Comparison of ENCODE assay signal across 12 cellular contexts in the genomic region with DNA sequence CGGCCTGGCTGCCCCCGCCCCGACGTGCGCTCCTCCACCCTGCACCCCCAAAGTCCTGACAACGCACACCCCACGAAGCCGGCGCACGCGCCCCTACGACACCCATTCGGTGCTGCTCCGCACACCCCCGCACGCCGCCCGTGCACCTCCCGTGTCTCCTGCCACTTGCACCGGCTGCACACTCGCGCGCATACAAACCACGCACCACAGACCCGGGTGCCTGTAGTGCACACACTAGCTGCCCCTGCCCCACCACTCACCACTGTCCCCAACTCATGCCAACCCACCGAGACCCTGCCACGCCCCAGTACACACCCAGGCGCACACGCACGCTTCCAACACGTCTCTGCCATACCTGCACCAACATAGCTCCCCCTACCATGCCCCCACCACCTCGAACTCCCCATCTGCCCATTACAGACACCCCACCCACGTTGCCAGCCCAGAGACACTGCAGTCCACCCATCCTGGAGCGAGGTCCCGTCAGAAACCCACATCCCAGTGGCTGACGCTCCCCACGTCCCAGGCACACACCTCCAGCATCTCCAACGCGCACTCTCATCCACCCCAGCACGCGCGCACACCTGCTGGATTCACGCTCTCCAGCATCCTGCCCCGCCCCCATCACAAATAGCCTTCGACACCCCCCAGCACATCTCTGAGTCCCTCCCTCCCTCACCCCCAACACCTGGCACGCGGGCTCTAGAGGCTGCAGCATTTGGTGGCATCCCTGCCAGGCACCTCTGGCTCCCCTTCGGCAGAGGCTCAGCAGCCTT. TPM values are rescaled to one million over a fixed set of nuclear protein-coding genes. Genes with fewer than 3 reads are reported as not detected.
DNase-seq lines count a peak whose midpoint lies in the region; ATAC-seq and TF ChIP-seq lines count a peak whose summit lies in the region.
"Had no signal": no experiment of that assay in that cellular context is flagged by ENCODE, and none has a peak within 500 bp of the region (broad histone marks: within the 10 kb centered on the region; RNA-seq: fewer than 3 reads in every experiment).

No MANE protein-coding gene starts in this region.

- H3K27me3 ChIP-seq in SK-N-SH (ENCODE audit: insufficient read depth) (peaks cover 68% of the 10 kb centered on the region), DND-41 (ENCODE audit: insufficient read depth, low read length, poor library complexity) (no peaks in the 10 kb centered on the region), neural cell (ENCODE audit: insufficient read depth, low read depth, low read length) (peaks cover 50% of the 10 kb centered on the region), lower lobe of right lung (ENCODE audit: low read depth) (peaks cover 54% of the 10 kb centered on the region)
- H3K27me3 ChIP-seq: SJCRH30 had no signal

- H3K9me3 ChIP-seq in SK-N-SH, result no peaks in the 10 kb centered on the region
- no peaks in the 10 kb centered on the region for H3K9me3 ChIP-seq in DND-41 (ENCODE audit: insufficient read depth, low read length, severe bottlenecking)
- H3K9me3 ChIP-seq in neural cell (ENCODE audit: low read length), result no peaks in the 10 kb centered on the region
- H3K9me3 ChIP-seq in lower lobe of right lung, result no peaks in the 10 kb centered on the region
- H3K9me3 ChIP-seq: neutrophil, SJCRH30 had no signal

- no peak for ATAC-seq in SK-N-SH treated with all-trans-retinoic acid at 6 μM for 48 hours
- ATAC-seq in DND-41 (ENCODE audit: insufficient read depth, low read depth), result no peak
- ATAC-seq in lower lobe of right lung, result no peak
- ATAC-seq: activated CD8-positive, alpha-beta T cell treated with anti-CD3 and anti-CD28 coated beads, Interleukin-2, amount 10 ng/mL, durations not matched to agents 7 days and 5 days had no signal

- H3K4me3 ChIP-seq in SK-N-SH (ENCODE audit: low read depth in 2 of 2, low read length in 1 of 2) (no peak overlapping the region; a peak in 1 of 4 replicates), DND-41 (ENCODE audit: low read depth in 1 of 2, low read length in 2 of 2) (no peak overlapping the region; a peak in 1 of 4 replicates), neural cell (ENCODE audit: low read length) (peak overlapping the region; percentile 68), lower lobe of right lung (no peak overlapping the region)

- no peak for TF ChIP-seq CTCF in SK-N-SH (IDR thresholded peaks at IDR 0.05)
- no peak for TF ChIP-seq CTCF in DND-41 (IDR thresholded peaks at IDR 0.05; ENCODE audit: borderline replicate concordance, extremely low read depth, low read length, poor library complexity, severe bottlenecking)
- TF ChIP-seq CTCF in brain (conservative IDR thresholded peaks at IDR 0.05), result no peak
- no peak for TF ChIP-seq CTCF in neural cell (IDR thresholded peaks at IDR 0.05; ENCODE audit: poor library complexity, severe bottlenecking)
- TF ChIP-seq CTCF in lower lobe of right lung (IDR thresholded peaks at IDR 0.05), result no peak

- POLR2A ChIA-PET in SK-N-SH (lab: Yijun Ruan, JAX), result no interaction called here

- peaks cover 37% of the 10 kb centered on the region for H3K27me3 Mint-ChIP-seq in brain

- H3K9ac ChIP-seq in SK-N-SH, result no peak overlapping the region
- no peak overlapping the region for H3K9ac ChIP-seq in DND-41 (ENCODE audit: low read depth, low read length)
- H3K9ac ChIP-seq in neural cell (ENCODE audit: low read length), result no peak overlapping the region

- H3K27ac Mint-ChIP-seq in brain, result peak overlapping the region in 1 of 5 experiments; percentile 66
- H3K27ac Mint-ChIP-seq: activated CD8-positive, alpha-beta T cell treated with anti-CD3 and anti-CD28 coated beads, Interleukin-2, amount 10 ng/mL, durations not matched to agents 7 days and 5 days had no signal

- CTCF ChIA-PET in SK-N-SH (lab: Yijun Ruan, JAX), result interaction anchor here (0.8 to 11.0 kb wide), 8 partner anchors 9 to 104 kb away, joined by 3 to 106 read pairs (median 5); no protein-coding TSS in a partner anchor

- H3K4me1 ChIP-seq in SK-N-SH (ENCODE audit: control insufficient read depth in 1 of 2, insufficient read depth in 2 of 2, low read depth in 1 of 2, low read length in 1 of 2) (peaks cover 0 to 24% of the 10 kb centered on the region in 2 experiments; a peak in 1 of 4 replicates), DND-41 (ENCODE audit: insufficient read depth, low read length) (peaks cover 6% of the 10 kb centered on the region), lower lobe of right lung (no peaks in the 10 kb centered on the region)
- H3K4me1 ChIP-seq: SJCRH30 had no signal

- no peak overlapping the region for H3K4me2 ChIP-seq in SK-N-SH
- H3K4me2 ChIP-seq in DND-41 (ENCODE audit: insufficient read depth, low read length), result peak overlapping the region; percentile 47; the same call in 1 of the 2 replicates
- no peak overlapping the region for H3K4me2 ChIP-seq in neural cell (ENCODE audit: low read length)

- H3K4me3 Mint-ChIP-seq in brain, result peak overlapping the region; percentile 77 to 87 (median 80)
- H3K4me3 Mint-ChIP-seq: activated CD8-positive, alpha-beta T cell treated with anti-CD3 and anti-CD28 coated beads, Interleukin-2, amount 10 ng/mL, durations not matched to agents 7 days and 5 days had no signal

- H3K4me1 Mint-ChIP-seq in brain, result peaks cover 18% of the 10 kb centered on the region

- H3K9me2 ChIP-seq in SK-N-SH (no peaks in the 10 kb centered on the region), neural cell (ENCODE audit: insufficient read depth, low read length) (no peaks in the 10 kb centered on the region)

- H3F3A ChIP-seq in SK-N-SH (replicated peaks; ENCODE audit: insufficient read depth) (no peaks in the 10 kb centered on the region), neural cell (ENCODE audit: insufficient read depth, low read length, poor library complexity, severe bottlenecking) (no peaks in the 10 kb centered on the region)

- H2AFZ ChIP-seq in SK-N-SH (ENCODE audit: low read depth) (no peak overlapping the region), DND-41 (ENCODE audit: low read depth, low read length) (no peak overlapping the region), neural cell (ENCODE audit: low read depth, low read length) (no peak overlapping the region)

- TF ChIP-seq EP300 in SK-N-SH (IDR thresholded peaks at IDR 0.05; ENCODE audit: borderline replicate concordance in 1 of 2, low read depth in 1 of 2, low read length in 1 of 2), result no peak
- no peak for TF ChIP-seq EP300 in neural cell (conservative IDR thresholded peaks at IDR 0.05; ENCODE audit: poor library complexity, severe bottlenecking)

- peaks cover 0 to 23% (median 0%) of the 10 kb centered on the region in 5 experiments for H3K9me3 Mint-ChIP-seq in brain

- H4K20me1 ChIP-seq in SK-N-SH (ENCODE audit: insufficient read depth) (no peaks in the 10 kb centered on the region), DND-41 (ENCODE audit: insufficient read depth, low read length) (no peaks in the 10 kb centered on the region), neural cell (ENCODE audit: insufficient read depth) (no peaks in the 10 kb centered on the region)

- no peaks in the 10 kb centered on the region for H3K36me3 Mint-ChIP-seq in brain

- intact Hi-C loops in lower lobe of right lung (cut with DNase I), result no loop called here

- DNase-seq in SK-N-SH (peak; percentile 32), DND-41 (no peak), SIG-M5 treated with dmso at 0.1 percent for 504 hours (lab: John Stamatoyannopoulos, UW; ENCODE audit: unreplicated experiment) (no peak), lower lobe of right lung (no peak)
- DNase-seq in activated CD4-positive, alpha-beta T cell treated with anti-CD3 and anti-CD28 coated beads for 48 hours, result no peak
- DNase-seq: activated CD8-positive, alpha-beta T cell treated with anti-CD3 and anti-CD28 coated beads, Interleukin-2, amount 10 ng/mL, durations not matched to agents 7 days and 5 days; SJCRH30; stimulated activated naive CD4-positive, alpha-beta T cell had no signal

- H3K27ac ChIP-seq in SK-N-SH (ENCODE audit: low read depth in 2 of 2, low read length in 1 of 2) (no peak overlapping the region), DND-41 (ENCODE audit: low read length) (no peak overlapping the region), neural cell (ENCODE audit: low read length) (no peak overlapping the region), lower lobe of right lung (no peak overlapping the region)
- H3K27ac ChIP-seq: neutrophil, SJCRH30 had no signal

- H3K36me3 ChIP-seq in SK-N-SH (replicated peaks in 1 of 2; ENCODE audit: control insufficient read depth in 1 of 2, insufficient read depth in 2 of 2, low read length in 1 of 2) (no peaks in the 10 kb centered on the region), DND-41 (ENCODE audit: insufficient read depth, low read length) (no peaks in the 10 kb centered on the region), neural cell (ENCODE audit: insufficient read depth, low read length) (no peaks in the 10 kb centered on the region), lower lobe of right lung (no peaks in the 10 kb centered on the region)
- H3K36me3 ChIP-seq: neutrophil, SJCRH30 had no signal

- WGBS in SK-N-SH (ENCODE audit: low lambda C conversion rate), result 20% methylated on average over 20 of the region's 48 CpGs

- no peaks in the 10 kb centered on the region for H3K79me2 ChIP-seq in SK-N-SH (ENCODE audit: insufficient read depth)
- no peaks in the 10 kb centered on the region for H3K79me2 ChIP-seq in DND-41 (ENCODE audit: insufficient read depth, low read length)
- H3K79me2 ChIP-seq in neural cell (replicated peaks; ENCODE audit: insufficient read depth, low read length), result no peaks in the 10 kb centered on the region

- no peak for TF ChIP-seq RAD21 in SK-N-SH (IDR thresholded peaks at IDR 0.05; ENCODE audit: low read length)
- no peak for TF ChIP-seq RAD21 in neural cell (conservative IDR thresholded peaks at IDR 0.05)

RNA-seq across cellular contexts. Expression of a gene that starts 4.2 kb away (rescaled TPM):
- 0.05 and 0.08 TPM in 2 replicates for polyA plus RNA-seq in SK-N-SH (2012; rRNA removed)
- polyA plus RNA-seq in SK-N-SH (2012; cell fraction: cytosol; rRNA removed), result 0.04 and 0.07 TPM in 2 replicates
- 0.06 TPM in 1 of 2 replicates, not detected in the other for polyA plus RNA-seq in SK-N-SH (2012; cell fraction: nucleus; rRNA removed)
- polyA plus RNA-seq in brain (ENCODE audit: insufficient read depth, low read depth, low replicate concordance), result 0.81 TPM
- 0.94 and 3.2 TPM in 2 replicates for polyA plus RNA-seq in neural cell
- polyA minus RNA-seq in neural cell, result 0.73 and 0.93 TPM in 2 replicates
- not detected for total RNA-seq in lower lobe of right lung
- total RNA-seq: activated CD8-positive, alpha-beta T cell treated with anti-CD3 and anti-CD28 coated beads, Interleukin-2, amount 10 ng/mL, durations not matched to agents 7 days and 5 days had no signal

RNA-seq across cellular contexts. Expression of a gene that starts 30.8 kb away (rescaled TPM):
- polyA plus RNA-seq in SK-N-SH (2012; rRNA removed), result 1.2 and 2.5 TPM in 2 replicates
- polyA plus RNA-seq in SK-N-SH (2012; cell fraction: cytosol; rRNA removed), result 0.44 and 0.64 TPM in 2 replicates
- polyA plus RNA-seq in SK-N-SH (2012; cell fraction: nucleus; rRNA removed), result 12.7 and 15.1 TPM in 2 replicates
- 24.5 TPM for polyA plus RNA-seq in brain (ENCODE audit: insufficient read depth, low read depth, low replicate concordance)
- polyA plus RNA-seq in neural cell, result 9.5 and 15.0 TPM in 2 replicates
- polyA minus RNA-seq in neural cell, result 4.1 and 4.4 TPM in 2 replicates
- not detected for total RNA-seq in lower lobe of right lung
- total RNA-seq: SJCRH30 had no signal

RNA-seq across cellular contexts. Expression of a gene that starts 43.9 kb away (rescaled TPM):
- 44.5 and 45.3 TPM in 2 replicates for polyA plus RNA-seq in SK-N-SH (2012; rRNA removed)
- polyA plus RNA-seq in SK-N-SH (2012; cell fraction: cytosol; rRNA removed), result 29.3 and 41.5 TPM in 2 replicates
- polyA plus RNA-seq in SK-N-SH (2012; cell fraction: nucleus; rRNA removed), result 24.8 and 34.7 TPM in 2 replicates
- 32.1 TPM for polyA plus RNA-seq in brain (ENCODE audit: insufficient read depth, low read depth, low replicate concordance)
- polyA plus RNA-seq in neural cell, result 61.2 and 70.7 TPM in 2 replicates
- polyA minus RNA-seq in neural cell, result 15.6 and 26.3 TPM in 2 replicates
- total RNA-seq in lower lobe of right lung, result 17.0 TPM

RNA-seq across cellular contexts. Expression of a gene that starts 44.9 kb away (rescaled TPM):
- 22.3 and 30.8 TPM in 2 replicates for polyA plus RNA-seq in SK-N-SH (2012; rRNA removed)
- polyA plus RNA-seq in SK-N-SH (2012; cell fraction: cytosol; rRNA removed), result 14.8 and 24.2 TPM in 2 replicates
- 64.5 and 67.9 TPM in 2 replicates for polyA plus RNA-seq in SK-N-SH (2012; cell fraction: nucleus; rRNA removed)
- polyA plus RNA-seq in brain (ENCODE audit: insufficient read depth, low read depth, low replicate concordance), result 80.5 TPM
- polyA plus RNA-seq in neural cell, result 36.4 and 62.4 TPM in 2 replicates
- 37.7 and 42.1 TPM in 2 replicates for polyA minus RNA-seq in neural cell
- 7.1 TPM for total RNA-seq in lower lobe of right lung
